In genomic region chr7:100126931-100127865, GRCh38 we compare ENCODE assay signal across 8 cellular contexts. TPM values are rescaled to one million over a fixed set of nuclear protein-coding genes. Genes with fewer than 3 reads are reported as not detected.
DNase-seq lines count a peak whose midpoint lies in the region; ATAC-seq, FAIRE-seq and TF ChIP-seq lines count a peak whose summit lies in the region.

TSS of gene MBLAC1 (plus strand) at chr7:100126967. CDS start at chr7:100127396, 429 bp downstream.

- H3K36me3 Mint-ChIP-seq in central memory CD8-positive, alpha-beta T cell (ENCODE audit: insufficient read depth), result peaks cover 13% of the 10 kb centered on the region

- TF ChIP-seq CTCF in AG04450 (IDR thresholded peaks at IDR 0.05; ENCODE audit: low read depth, low read length) (no peak), keratinocyte (optimal IDR thresholded peaks at IDR 0.05 in 1 of 3, IDR thresholded peaks at IDR 0.05 in 1 of 3, conservative IDR thresholded peaks at IDR 0.05 in 1 of 3; ENCODE audit: extremely low read depth in 1 of 3, insufficient read depth in 2 of 3, low read length in 3 of 3) (no peak)

- H3K27ac ChIP-seq in AG04450 (ENCODE audit: low read depth, low read length) (peak within 1 kb of the TSS; percentile 96), keratinocyte (ENCODE audit: control insufficient read depth, insufficient read depth, low read length) (peak within 1 kb of the TSS; percentile 97)

- POLR2A ChIA-PET in AG04450 (lab: Yijun Ruan, JAX), result interaction anchor here (1.0 kb wide), 1 partner anchor 26 kb away, joined by 12 read pairs; the partner anchor contains the start of genes AP4M1 and MCM7

- H3K9ac ChIP-seq in keratinocyte (ENCODE audit: control insufficient read depth, extremely low read depth, insufficient read depth, low read length), result peak within 1 kb of the TSS; percentile 97

- no peaks in the 10 kb centered on the region for H3K27me3 Mint-ChIP-seq in central memory CD8-positive, alpha-beta T cell

- no peaks in the 10 kb centered on the region for H3K27me3 ChIP-seq in AG04450 (ENCODE audit: control insufficient read depth, insufficient read depth, low read length)
- H3K27me3 ChIP-seq in keratinocyte (ENCODE audit: control insufficient read depth, extremely low read depth, insufficient read depth, low read length), result no peaks in the 10 kb centered on the region

- H2AFZ ChIP-seq in keratinocyte (ENCODE audit: control insufficient read depth, low read length), result peak within 1 kb of the TSS; percentile 99

- peak; percentile 87 for DNase-seq in AG04450 (ENCODE audit: low read depth, low spot score)
- peak; percentile 43 to 85 for DNase-seq in NCI-H446 (lab: John Stamatoyannopoulos, UW)
- DNase-seq in central memory CD8-positive, alpha-beta T cell (ENCODE audit: low spot score in 2 of 2), result peak; percentile 89 to 91
- DNase-seq in keratinocyte (ENCODE audit: low read depth, low spot score), result no peak
- peak; percentile 88 for DNase-seq in stimulated activated CD4-positive, alpha-beta T cell treated with anti-CD3 and anti-CD28 coated beads, Interleukin-12 subunit alpha, Interleukin-12 subunit beta, amount 100 ng/mL, for 4 hours

- H3K4me2 ChIP-seq in keratinocyte (ENCODE audit: control insufficient read depth, extremely low read depth, insufficient read depth, low read depth, low read length), result peak within 1 kb of the TSS; percentile 72

- peaks cover 0 to 2% of the 10 kb centered on the region in 2 experiments for H3K36me3 ChIP-seq in keratinocyte (ENCODE audit: control insufficient read depth in 2 of 2, extremely low read depth in 1 of 2, insufficient read depth in 2 of 2, low read length in 2 of 2)

- H3K4me3 ChIP-seq in AG04450 (ENCODE audit: low read depth, low read length) (peak within 1 kb of the TSS; percentile 96), keratinocyte (ENCODE audit: control insufficient read depth in 2 of 3, extremely low read depth in 1 of 3, insufficient read depth in 2 of 3, low read depth in 1 of 3, low read length in 3 of 3) (peak within 1 kb of the TSS; percentile 89 to 96 (median 94))

- H3K79me2 ChIP-seq in keratinocyte (ENCODE audit: control insufficient read depth, insufficient read depth, low read length), result no peaks in the 10 kb centered on the region

- CTCF ChIA-PET in AG04450 (lab: Charles Lee), result no interaction called here

- H3K9me1 ChIP-seq in keratinocyte (ENCODE audit: control insufficient read depth, extremely low read depth, insufficient read depth, low read length), result no peaks in the 10 kb centered on the region

- H3K9me3 ChIP-seq in AG04450 (ENCODE audit: control insufficient read depth, insufficient read depth, low read length), result no peaks in the 10 kb centered on the region
- H3K9me3 ChIP-seq in keratinocyte (ENCODE audit: control insufficient read depth, low read depth, low read length), result no peaks in the 10 kb centered on the region

- peak within 1 kb of the TSS; percentile 95 for H3K27ac Mint-ChIP-seq in central memory CD8-positive, alpha-beta T cell (ENCODE audit: low read depth)

- ATAC-seq in GM18909 (IDR thresholded peaks at IDR 0.05; ENCODE audit: poor library complexity, unreplicated experiment), result peak; percentile 64
- peak; percentile 58 for ATAC-seq in HG03196 (IDR thresholded peaks at IDR 0.05; ENCODE audit: unreplicated experiment)
- ATAC-seq in activated CD4-positive, CD25-positive, alpha-beta regulatory T cell treated with anti-CD3 and anti-CD28 coated beads, Interleukin-2, amount 50 U/mL, for 24 hours, result peak; percentile 79 to 81
- peak; percentile 76 for ATAC-seq in central memory CD8-positive, alpha-beta T cell (replicated peaks; ENCODE audit: extremely low read depth, poor library complexity, severe bottlenecking)

- peak within 1 kb of the TSS; percentile 98 for H3K4me3 Mint-ChIP-seq in central memory CD8-positive, alpha-beta T cell

- H3K4me1 Mint-ChIP-seq in central memory CD8-positive, alpha-beta T cell, result peaks cover 35% of the 10 kb centered on the region

- no peaks in the 10 kb centered on the region for H3K9me3 Mint-ChIP-seq in central memory CD8-positive, alpha-beta T cell

- no peaks in the 10 kb centered on the region for H4K20me1 ChIP-seq in keratinocyte (ENCODE audit: control insufficient read depth, extremely low read depth, insufficient read depth, low read length)

- peak; percentile 9 for FAIRE-seq in keratinocyte (lab: Jason Lieb, UNC)

- peaks cover 10% of the 10 kb centered on the region for H3K4me1 ChIP-seq in keratinocyte (ENCODE audit: control insufficient read depth, extremely low read depth, insufficient read depth, low read length)

- dilution Hi-C loops in keratinocyte (cut with MboI; ENCODE audit: extremely low pct_ligation_motif_present, low sequenced_read_pairs), result no loop called here

RNA-seq across cellular contexts. Expression of gene MBLAC1, which starts in this region (rescaled TPM):
- polyA plus RNA-seq in AG04450 (2011; rRNA removed) (0.55 and 0.56 TPM in 2 replicates), keratinocyte (0.21 to 0.50 TPM (median 0.46 TPM) in 3 replicates)
- polyA minus RNA-seq in AG04450 (2011; rRNA and poly(A)+ RNA removed), result 0.41 and 0.61 TPM in 2 replicates
- 0.35 TPM for polyA plus RNA-seq in keratinocyte (2011; ENCODE audit: low read depth)
- polyA plus RNA-seq in keratinocyte (2011; cell fraction: cytosol; rRNA removed), result 0.46 and 0.69 TPM in 2 replicates
- 0.55 and 0.59 TPM in 2 replicates for polyA plus RNA-seq in keratinocyte (2011; cell fraction: nucleus; rRNA removed)
- 0.52 and 1.1 TPM in 2 replicates for polyA plus RNA-seq in keratinocyte (2012; ENCODE audit: low replicate concordance)
- 0.13 TPM in 1 of 3 replicates, not detected in the others for polyA minus RNA-seq in keratinocyte
- polyA minus RNA-seq in keratinocyte (2011; cell fraction: cytosol; rRNA and poly(A)+ RNA removed), result not detected
- polyA minus RNA-seq in keratinocyte (2011; cell fraction: nucleus; rRNA and poly(A)+ RNA removed), result not detected in 2 replicates

Comparison
In these comparisons a context has a peak if more than half of its experiments do, and no peak if none do; other contexts are left out.
1. Peak in DNase-seq, H3K4me3 ChIP-seq and H3K27ac ChIP-seq in AG04450; RNA of the gene not detected or under 1 TPM.